9 cellular contexts compared by ENCODE assay signal in genomic region chr7:116956515-116956804, GRCh38. TPM values are rescaled to one million over a fixed set of nuclear protein-coding genes. Genes with fewer than 3 reads are reported as not detected.
DNase-seq lines count a peak whose midpoint lies in the region; ATAC-seq, FAIRE-seq and TF ChIP-seq lines count a peak whose summit lies in the region.
"Had no signal": no experiment of that assay in that cellular context is flagged by ENCODE, and none has a peak within 500 bp of the region (broad histone marks: within the 10 kb centered on the region; RNA-seq: fewer than 3 reads in every experiment).

No MANE protein-coding gene starts in this region.

- H3K27me3 ChIP-seq in left lung, result no peaks in the 10 kb centered on the region
- H3K27me3 ChIP-seq in subcutaneous abdominal adipose tissue (ENCODE audit: control insufficient read depth in 5 of 5, insufficient read depth in 4 of 5, low read length in 5 of 5), result no peaks in the 10 kb centered on the region
- H3K27me3 ChIP-seq in effector memory CD4-positive, alpha-beta T cell (replicated peaks; ENCODE audit: control insufficient read depth, insufficient read depth, low read length, poor library complexity, severe bottlenecking), result no peaks in the 10 kb centered on the region

- FAIRE-seq in GM12892 (lab: Jason Lieb, UNC), result peak; percentile 33

- DNase-seq in GM12892 (ENCODE audit: insufficient read length) (no peak), left lung (no peak), mesenteric fat pad (ENCODE audit: low spot score) (no peak)
- DNase-seq in effector memory CD4-positive, alpha-beta T cell, result no peak
- DNase-seq: nucleus accumbens had no signal

- no peaks in the 10 kb centered on the region for H3K9me3 ChIP-seq in left lung
- no peaks in the 10 kb centered on the region for H3K9me3 ChIP-seq in subcutaneous abdominal adipose tissue (ENCODE audit: control insufficient read depth in 5 of 5, low read length in 5 of 5)
- no peaks in the 10 kb centered on the region for H3K9me3 ChIP-seq in effector memory CD4-positive, alpha-beta T cell (ENCODE audit: control insufficient read depth, low read length)

- intact Hi-C loops in left lung (cut with DNase I), result no loop called here

- H3K4me3 ChIP-seq in left lung (no peak overlapping the region), subcutaneous abdominal adipose tissue (ENCODE audit: low read depth in 1 of 5, low read length in 5 of 5) (peak overlapping the region in 2 of 5 donors; percentile 24 to 44)
- no peak overlapping the region for H3K4me3 ChIP-seq in effector memory CD4-positive, alpha-beta T cell (ENCODE audit: insufficient read depth, low read depth, low read length, poor library complexity, severe bottlenecking)

- H3K27ac ChIP-seq in VCaP, result peak overlapping the region; percentile 97; the same call in 1 of the 2 replicates
- peak overlapping the region; percentile 11 to 62 for H3K27ac ChIP-seq in left lung
- peak overlapping the region; percentile 97 for H3K27ac ChIP-seq in subcutaneous abdominal adipose tissue (ENCODE audit: low read depth, low read length)
- H3K27ac ChIP-seq in effector memory CD4-positive, alpha-beta T cell (ENCODE audit: insufficient read depth, low read length, poor library complexity, severe bottlenecking), result no peak overlapping the region

- no peak for ATAC-seq in left lung
- ATAC-seq in GM18858 (IDR thresholded peaks at IDR 0.05; ENCODE audit: unreplicated experiment), result no peak
- ATAC-seq: SK-N-SH treated with all-trans-retinoic acid at 6 μM for 48 hours had no signal

- TF ChIP-seq CTCF in VCaP (conservative IDR thresholded peaks at IDR 0.05), result no peak
- TF ChIP-seq CTCF in left lung (IDR thresholded peaks at IDR 0.05), result no peak

- peaks cover 20 to 39% of the 10 kb centered on the region in 2 donors for H3K4me1 ChIP-seq in left lung
- peaks cover 0 to 35% (median 29%) of the 10 kb centered on the region in 5 donors for H3K4me1 ChIP-seq in subcutaneous abdominal adipose tissue (ENCODE audit: control insufficient read depth in 5 of 5, insufficient read depth in 5 of 5, low read length in 5 of 5)
- H3K4me1 ChIP-seq in effector memory CD4-positive, alpha-beta T cell (ENCODE audit: control insufficient read depth, insufficient read depth, low read length, poor library complexity, severe bottlenecking), result peaks cover 7% of the 10 kb centered on the region

- TF ChIP-seq POLR2A in GM12892 (IDR thresholded peaks at IDR 0.05; ENCODE audit: low read depth, low read length), result no peak

- no peaks in the 10 kb centered on the region for H3K36me3 ChIP-seq in left lung
- no peaks in the 10 kb centered on the region for H3K36me3 ChIP-seq in subcutaneous abdominal adipose tissue (ENCODE audit: control insufficient read depth in 5 of 5, insufficient read depth in 5 of 5, low read length in 5 of 5)
- H3K36me3 ChIP-seq in effector memory CD4-positive, alpha-beta T cell (ENCODE audit: control insufficient read depth, insufficient read depth, low read length), result no peaks in the 10 kb centered on the region

- peak overlapping the region in 2 of 5 donors; percentile 20 to 40 for H3K9ac ChIP-seq in subcutaneous abdominal adipose tissue (ENCODE audit: low read length in 5 of 5)

RNA-seq across cellular contexts. Expression of gene ST7, which starts 3.2 kb away (rescaled TPM):
- 61.1 TPM for polyA plus RNA-seq in GM12892 (2012; ENCODE audit: missing spikeins)
- total RNA-seq in left lung (10 to 100 TPM; 36.3 to 44.7 TPM), mesenteric fat pad (17.3 TPM)
